In genomic region chr12:720231-720941, GRCh38 we compare ENCODE assay signal across 19 cellular contexts. TPM values are rescaled to one million over a fixed set of nuclear protein-coding genes. Genes with fewer than 3 reads are reported as not detected.
A peak's percentile ranks its signal among the peaks of the same experiment; 100 is the strongest.
DNase-seq lines count a peak whose midpoint lies in the region; ATAC-seq, FAIRE-seq and TF ChIP-seq lines count a peak whose summit lies in the region.
"Had no signal": no experiment of that assay in that cellular context is flagged by ENCODE, and none has a peak within 500 bp of the region (broad histone marks: within the 10 kb centered on the region; RNA-seq: fewer than 3 reads in every experiment).

No MANE protein-coding gene starts in this region.

- no peaks in the 10 kb centered on the region for H3K9me2 ChIP-seq in Loucy (replicated peaks; ENCODE audit: low read depth, low read length)

- H3K27ac Mint-ChIP-seq in stimulated activated memory B cell treated with anti-CD40 and anti-IgM and Interleukin-4, amounts not matched to agents 10 μg/mL and 1 μg/mL and 100 μg/mL, for 72 hours = peak overlapping the region; percentile 89
- H3K27ac Mint-ChIP-seq: natural killer cell had no signal

- in situ Hi-C loops in GM12878 (cut with MboI) = no loop called here

- peaks cover 5% of the 10 kb centered on the region for H3K9me3 Mint-ChIP-seq in stimulated activated memory B cell treated with anti-CD40 and anti-IgM and Interleukin-4, amounts not matched to agents 10 μg/mL and 1 μg/mL and 100 μg/mL, for 72 hours
- H3K9me3 Mint-ChIP-seq: natural killer cell had no signal

- TF ChIP-seq CTCF in cardiac muscle cell (IDR thresholded peaks at IDR 0.05; ENCODE audit: low read depth, low read length) = no peak
- TF ChIP-seq CTCF in Loucy (conservative IDR thresholded peaks at IDR 0.05; ENCODE audit: low read length) = no peak
- no peak for TF ChIP-seq CTCF in GM12878 (IDR thresholded peaks at IDR 0.05 in 2 of 3, conservative IDR thresholded peaks at IDR 0.05 in 1 of 3; ENCODE audit: control insufficient read depth in 2 of 3, extremely low read depth in 1 of 3, insufficient read depth in 1 of 3, low read depth in 3 of 3, low read length in 3 of 3)

- TF ChIP-seq RAD21 in GM12878 (IDR thresholded peaks at IDR 0.05; ENCODE audit: insufficient read depth, low read depth, low read length) = no peak

- WGBS in right cardiac atrium = 75% methylated on average over 9 of the region's 9 CpGs
- 46% methylated on average over 9 of the region's 9 CpGs for WGBS in GM12878 (ENCODE audit: insufficient coverage, insufficient replicate concordance, low lambda C conversion rate, missing lambda C conversion rate)

- H3K9ac ChIP-seq in Loucy (ENCODE audit: low read depth, low read length, poor library complexity, severe bottlenecking) (no peak overlapping the region), GM12878 (ENCODE audit: control insufficient read depth, insufficient read depth, low read length) (peak overlapping the region; percentile 73)

- H3K4me2 ChIP-seq in Loucy (ENCODE audit: low read depth, low read length, poor library complexity, severe bottlenecking) (no peak overlapping the region), GM12878 (ENCODE audit: control insufficient read depth, insufficient read depth) (peak overlapping the region; percentile 76)

- H2AFZ ChIP-seq in Loucy (ENCODE audit: low read length) (peak overlapping the region; percentile 72), GM12878 (ENCODE audit: control insufficient read depth, low read depth, low read length) (peak overlapping the region; percentile 16)

- H4K20me1 ChIP-seq in Loucy (ENCODE audit: insufficient read depth, low read length, poor library complexity, severe bottlenecking) (no peaks in the 10 kb centered on the region), GM12878 (ENCODE audit: control insufficient read depth, insufficient read depth) (no peaks in the 10 kb centered on the region)

- peak overlapping the region; percentile 97 for H3K27ac ChIP-seq in cardiac muscle cell
- H3K27ac ChIP-seq in right cardiac atrium (ENCODE audit: low read length) = no peak overlapping the region
- H3K27ac ChIP-seq in GM12878 (ENCODE audit: control insufficient read depth, insufficient read depth) = peak overlapping the region; percentile 95

- H3K36me3 ChIP-seq in cardiac muscle cell (no peaks in the 10 kb centered on the region), Loucy (ENCODE audit: insufficient read depth, low read length) (no peaks in the 10 kb centered on the region), GM12878 (ENCODE audit: control insufficient read depth in 2 of 2, insufficient read depth in 2 of 2, low read length in 1 of 2) (no peaks in the 10 kb centered on the region)
- H3K36me3 ChIP-seq: MG63 had no signal

- no peak for TF ChIP-seq POLR2A in GM12878 (IDR thresholded peaks at IDR 0.05; ENCODE audit: low read depth, low read length)

- peaks cover 52% of the 10 kb centered on the region for H3K4me1 ChIP-seq in cardiac muscle cell (ENCODE audit: low read depth)
- H3K4me1 ChIP-seq in right cardiac atrium (ENCODE audit: control insufficient read depth, insufficient read depth, low read length) = peaks cover 5% of the 10 kb centered on the region
- H3K4me1 ChIP-seq in Loucy (ENCODE audit: insufficient read depth, low read length, poor library complexity, severe bottlenecking) = peaks cover 53% of the 10 kb centered on the region
- peaks cover 36% of the 10 kb centered on the region for H3K4me1 ChIP-seq in GM12878 (ENCODE audit: control insufficient read depth, insufficient read depth, low read length)
- H3K4me1 ChIP-seq: body of pancreas had no signal

- peak; percentile 31 for FAIRE-seq in GM12878 (lab: Jason Lieb, UNC)
- no peak for FAIRE-seq in urothelium cell line (lab: Jason Lieb, UNC)
- FAIRE-seq: D721Med, G401.6 had no signal

- 0 out of 2 replicates have a peak, but pooled peaks cover 9% of the 10 kb centered on the region for H3F3A ChIP-seq in Loucy (ENCODE audit: low read depth)

- BruUV-seq in GM12878 (replicated peaks; lab: Mats Ljungman, UMichigan) = no TSS peak

- intact Hi-C loops in right cardiac atrium (cut with DNase I) (no loop called here), GM12878 (cut with micrococcal nuclease; ENCODE audit: unreplicated experiment) (loop anchor here (2.0 kb wide), 2 partner anchors 30 to 46 kb away; no protein-coding TSS in a partner anchor)

- no peak for DNase-seq in cardiac muscle cell (ENCODE audit: low read depth in 1 of 2, low spot score in 1 of 2)
- DNase-seq in right cardiac atrium = no peak
- DNase-seq in GM12878 (ENCODE audit: low read depth, low spot score) = no peak
- DNase-seq in NCI-H187 (lab: John Stamatoyannopoulos, UW) = no peak
- DNase-seq in MV-4-11 (lab: John Stamatoyannopoulos, UW) = no peak
- DNase-seq in urothelium cell line (ENCODE audit: low spot score) = no peak
- DNase-seq: activated gamma-delta T cell treated with Interleukin-2 at 50 U/mL for 16 hours, H7, MG63, natural killer cell, NCI-H2081, NCI-H524 treated with DMSO at 0.1 percent for 48 hours had no signal

- CTCF ChIA-PET in GM12878 (lab: Yijun Ruan, JAX) = interaction anchor here (0.6 to 1.9 kb wide), 5 partner anchors 22 to 47 kb away, joined by 3 to 5 read pairs (median 3); no protein-coding TSS in a partner anchor

- peak overlapping the region; percentile 34 for H3K4me3 Mint-ChIP-seq in stimulated activated memory B cell treated with anti-CD40 and anti-IgM and Interleukin-4, amounts not matched to agents 10 μg/mL and 1 μg/mL and 100 μg/mL, for 72 hours
- H3K4me3 Mint-ChIP-seq: natural killer cell had no signal

- H3K36me3 Mint-ChIP-seq in stimulated activated memory B cell treated with anti-CD40 and anti-IgM and Interleukin-4, amounts not matched to agents 10 μg/mL and 1 μg/mL and 100 μg/mL, for 72 hours = no peaks in the 10 kb centered on the region
- H3K36me3 Mint-ChIP-seq: natural killer cell had no signal

- H3K79me2 ChIP-seq in Loucy (ENCODE audit: insufficient read depth, low read length) (no peaks in the 10 kb centered on the region), GM12878 (ENCODE audit: control insufficient read depth, insufficient read depth, low read length) (no peaks in the 10 kb centered on the region)

- no peak for ATAC-seq in right cardiac atrium
- ATAC-seq in GM12878 = peak; percentile 59
- ATAC-seq in stimulated activated memory B cell treated with anti-CD40 and anti-IgM and Interleukin-4, amounts not matched to agents 10 μg/mL and 1 μg/mL and 100 μg/mL, for 72 hours = no peak
- ATAC-seq: body of pancreas had no signal

- H3K27me3 Mint-ChIP-seq in stimulated activated memory B cell treated with anti-CD40 and anti-IgM and Interleukin-4, amounts not matched to agents 10 μg/mL and 1 μg/mL and 100 μg/mL, for 72 hours = no peaks in the 10 kb centered on the region

- RAD21 ChIA-PET in GM12878 (lab: Charles Lee; ENCODE audit: unreplicated experiment) = interaction anchor here (0.8 to 3.2 kb wide), 14 partner anchors 9 to 92 kb away, joined by 3 to 35 read pairs (median 5); partner anchors contain the start of gene WNK1

- H3K9me3 ChIP-seq in cardiac muscle cell (ENCODE audit: low read depth) (no peaks in the 10 kb centered on the region), right cardiac atrium (ENCODE audit: control insufficient read depth, low read length) (no peaks in the 10 kb centered on the region), Loucy (ENCODE audit: insufficient read depth, low read depth, low read length) (no peaks in the 10 kb centered on the region), GM12878 (replicated peaks; ENCODE audit: control insufficient read depth, insufficient read depth, low read length) (no peaks in the 10 kb centered on the region)
- H3K9me3 ChIP-seq: body of pancreas, MG63 had no signal

- H3K27me3 ChIP-seq in cardiac muscle cell (no peaks in the 10 kb centered on the region), right cardiac atrium (ENCODE audit: control insufficient read depth, insufficient read depth) (no peaks in the 10 kb centered on the region), Loucy (ENCODE audit: insufficient read depth, low read length, poor library complexity, severe bottlenecking) (no peaks in the 10 kb centered on the region), GM12878 (replicated peaks in 1 of 2; ENCODE audit: control insufficient read depth in 2 of 2, insufficient read depth in 2 of 2, low read length in 1 of 2) (no peaks in the 10 kb centered on the region)
- H3K27me3 ChIP-seq: body of pancreas, MG63 had no signal

- SMC1A ChIA-PET in GM12878 (lab: Charles Lee; ENCODE audit: uncharacterized antibody, unreplicated experiment) = interaction anchor here (0.6 to 6.3 kb wide), 16 partner anchors 14 to 106 kb away, joined by 3 to 72 read pairs (median 4); partner anchors contain the start of gene WNK1

- no peak for TF ChIP-seq EP300 in GM12878 (IDR thresholded peaks at IDR 0.05; ENCODE audit: borderline replicate concordance in 1 of 2, control insufficient read depth in 1 of 2, low read depth in 2 of 2, low read length in 2 of 2)

- peaks cover 64% of the 10 kb centered on the region for H3K4me1 Mint-ChIP-seq in stimulated activated memory B cell treated with anti-CD40 and anti-IgM and Interleukin-4, amounts not matched to agents 10 μg/mL and 1 μg/mL and 100 μg/mL, for 72 hours

- H3K4me3 ChIP-seq in cardiac muscle cell (no peak overlapping the region), right cardiac atrium (ENCODE audit: low read length) (no peak overlapping the region), Loucy (ENCODE audit: low read length, poor library complexity, severe bottlenecking) (no peak overlapping the region), GM12878 (0 out of 2 replicates have a peak overlapping the region, but pooled peaks have one; percentile 23)
- H3K4me3 ChIP-seq: body of pancreas, lung, MG63 had no signal

- POLR2A ChIA-PET in GM12878 (lab: Charles Lee) = interaction anchor here (0.7 to 5.7 kb wide), 13 partner anchors 9 to 97 kb away, joined by 3 to 38 read pairs (median 4); partner anchors contain the start of gene WNK1

RNA-seq across cellular contexts. Expression of gene WNK1, which starts 32.0 kb away (rescaled TPM):
- total RNA-seq in cardiac muscle cell (74.0 and 145 TPM in 2 replicates), right cardiac atrium (100 to 1,000 TPM; 204 to 319 (median 282) TPM), GM12878 (2014; rRNA removed) (62.5 and 68.7 TPM in 2 replicates), GM12878 (2014; rRNA removed; fragmentation: Illumina TruSeq; extraction: Trizol) (82.2 and 95.0 TPM in 2 replicates), GM12878 (2021) (151 and 162 TPM in 2 replicates)
- polyA plus RNA-seq in cardiac muscle cell (110 and 150 TPM in 2 replicates), right cardiac atrium (88.2 TPM), GM12878 (2011; rRNA removed) (69.4 and 112 TPM in 2 replicates), GM12878 (2014; fragmentation: Illumina TruSeq; extraction: Trizol) (142 and 143 TPM in 2 replicates), GM12878 (2014; fragmentation: Nextera tagmentation; extraction: Ambion mirVana) (10 to 100 TPM in 1 of 2 experiments, 1 to 10 TPM in 1; 9.6 to 23.8 TPM), GM12878 (2014; rRNA removed) (92.4 and 96.0 TPM in 2 replicates), GM12878 (2016; fragmentation: Nextera tagmentation; extraction: Ambion mirVana) (10 to 100 TPM; 56.4 to 90.9 TPM)
- 576 and 584 TPM in 2 replicates for total RNA-seq in GM12878 (2013; cell fraction: nucleolus; rRNA removed)
- polyA plus RNA-seq in GM12878 (2011; ENCODE audit: low read depth) = 43.7 TPM
- polyA plus RNA-seq in GM12878 (2011; cell fraction: cytosol; rRNA removed) = 154 and 156 TPM in 2 replicates
- polyA plus RNA-seq in GM12878 (2011; cell fraction: nucleus; rRNA removed) = 129 and 167 TPM in 2 replicates
- 63.7 and 89.3 TPM in 2 replicates for polyA plus RNA-seq in GM12878 (2012)
- polyA minus RNA-seq in GM12878 (2011; rRNA and poly(A)+ RNA removed) = 462 and 496 TPM in 2 replicates
- polyA minus RNA-seq in GM12878 (2011; cell fraction: cytosol; rRNA and poly(A)+ RNA removed) = 260 and 293 TPM in 2 replicates
- 313 and 456 TPM in 2 replicates for polyA minus RNA-seq in GM12878 (2011; cell fraction: nucleus; rRNA and poly(A)+ RNA removed)

RNA-seq across cellular contexts. Expression of gene NINJ2, which starts 57.1 kb away (rescaled TPM):
- total RNA-seq in cardiac muscle cell (1.4 TPM in 1 of 2 replicates, not detected in the other), right cardiac atrium (1 to 10 TPM; 3.6 to 7.4 (median 5.5) TPM), GM12878 (2014; rRNA removed) (15.6 and 19.1 TPM in 2 replicates), GM12878 (2014; rRNA removed; fragmentation: Illumina TruSeq; extraction: Trizol) (12.0 and 14.0 TPM in 2 replicates), GM12878 (2021) (13.5 and 14.8 TPM in 2 replicates)
- polyA plus RNA-seq in cardiac muscle cell (2.3 and 3.5 TPM in 2 replicates), right cardiac atrium (5.9 TPM), GM12878 (2011; rRNA removed) (4.8 and 8.9 TPM in 2 replicates), GM12878 (2014; fragmentation: Illumina TruSeq; extraction: Trizol) (10.2 and 19.7 TPM in 2 replicates), GM12878 (2014; fragmentation: Nextera tagmentation; extraction: Ambion mirVana) (10 to 100 TPM; 36.6 to 51.6 TPM), GM12878 (2014; rRNA removed) (18.5 and 22.9 TPM in 2 replicates), GM12878 (2016; fragmentation: Nextera tagmentation; extraction: Ambion mirVana) (10 to 100 TPM; 22.9 to 24.2 TPM)
- 1.5 and 1.8 TPM in 2 replicates for total RNA-seq in GM12878 (2013; cell fraction: nucleolus; rRNA removed)
- polyA plus RNA-seq in GM12878 (2011; ENCODE audit: low read depth) = 11.9 TPM
- polyA plus RNA-seq in GM12878 (2011; cell fraction: cytosol; rRNA removed) = 18.9 and 23.4 TPM in 2 replicates
- 6.9 and 10.1 TPM in 2 replicates for polyA plus RNA-seq in GM12878 (2011; cell fraction: nucleus; rRNA removed)
- polyA plus RNA-seq in GM12878 (2012) = 11.3 and 16.1 TPM in 2 replicates
- 13.2 and 19.5 TPM in 2 replicates for polyA minus RNA-seq in GM12878 (2011; rRNA and poly(A)+ RNA removed)
- polyA minus RNA-seq in GM12878 (2011; cell fraction: cytosol; rRNA and poly(A)+ RNA removed) = 5.4 TPM in 1 of 2 replicates, not detected in the other
- polyA minus RNA-seq in GM12878 (2011; cell fraction: nucleus; rRNA and poly(A)+ RNA removed) = 1.1 and 1.6 TPM in 2 replicates
- total RNA-seq: epithelial cell of proximal tubule had no signal
